8 cellular contexts compared by ENCODE assay signal in the genomic region with DNA sequence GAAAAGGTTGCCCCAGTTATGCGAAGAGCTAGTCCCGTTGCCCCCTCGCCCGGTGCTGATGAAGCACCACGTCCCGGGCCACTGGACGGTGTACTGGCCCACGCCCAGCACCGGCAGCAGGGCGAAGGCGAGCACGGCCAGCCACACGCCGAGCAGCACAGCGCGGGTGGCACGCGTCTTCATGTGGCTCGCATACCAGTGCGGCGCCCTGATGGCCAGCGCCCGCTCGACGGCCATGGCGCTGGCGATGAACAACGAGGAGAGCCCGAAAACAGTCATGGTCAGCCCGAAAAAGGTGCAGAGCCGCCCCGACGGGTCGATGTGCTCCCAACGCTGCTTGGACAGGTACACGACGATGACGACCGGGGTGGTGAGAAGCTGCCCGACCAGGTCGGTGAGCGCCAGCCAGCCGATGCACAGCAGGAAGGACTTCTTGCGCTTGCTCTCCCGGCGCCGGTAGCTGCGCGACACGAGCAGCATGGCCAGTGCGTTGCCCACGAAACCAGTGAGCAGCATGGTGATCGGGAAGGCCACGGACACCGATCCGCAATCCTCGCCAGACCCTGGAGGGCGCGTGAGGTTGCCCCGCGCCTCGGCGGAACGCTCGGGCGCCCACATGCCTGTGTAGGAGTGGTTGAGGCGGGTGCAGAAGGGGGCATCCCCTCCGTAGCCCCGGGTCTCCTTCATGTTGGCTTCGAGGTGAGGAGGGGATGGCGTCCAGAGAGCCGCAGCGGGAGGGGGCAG. TPM values are rescaled to one million over a fixed set of nuclear protein-coding genes. Genes with fewer than 3 reads are reported as not detected.
A peak's percentile ranks its signal among the peaks of the same experiment; 100 is the strongest.
DNase-seq lines count a peak whose midpoint lies in the region; ATAC-seq and TF ChIP-seq lines count a peak whose summit lies in the region.

No MANE protein-coding gene starts in this region.

- H3K4me1 Mint-ChIP-seq in activated naive CD4-positive, alpha-beta T cell treated with anti-CD3 and anti-CD28 coated beads, Interleukin-2, amount 50 U/mL, for 24 hours, result peaks cover 17% of the 10 kb centered on the region

- H3K4me3 ChIP-seq in GM12875 (ENCODE audit: low read depth, low read length) (peak overlapping the region; percentile 5), right cardiac atrium (ENCODE audit: low read length) (peak overlapping the region; percentile 43), retinal pigment epithelial cell (ENCODE audit: low read length) (peak overlapping the region; percentile 41)

- H3K27me3 ChIP-seq in right cardiac atrium (ENCODE audit: control insufficient read depth, insufficient read depth), result no peaks in the 10 kb centered on the region

- H3K27ac Mint-ChIP-seq in activated naive CD4-positive, alpha-beta T cell treated with anti-CD3 and anti-CD28 coated beads, Interleukin-2, amount 50 U/mL, for 24 hours, result no peak overlapping the region

- H3K27ac ChIP-seq in right cardiac atrium (ENCODE audit: low read length), result no peak overlapping the region

- no peaks in the 10 kb centered on the region for H3K9me3 Mint-ChIP-seq in activated naive CD4-positive, alpha-beta T cell treated with anti-CD3 and anti-CD28 coated beads, Interleukin-2, amount 50 U/mL, for 24 hours

- intact Hi-C loops in right cardiac atrium (cut with DNase I), result loop anchor here in 3 of 4 donors (5.0 kb wide), 2 partner anchors 360 to 520 kb away; no protein-coding TSS in a partner anchor

- H3K4me3 Mint-ChIP-seq in activated naive CD4-positive, alpha-beta T cell treated with anti-CD3 and anti-CD28 coated beads, Interleukin-2, amount 50 U/mL, for 24 hours, result peak overlapping the region; percentile 83

- H3K9me3 ChIP-seq in right cardiac atrium (ENCODE audit: control insufficient read depth, low read length), result no peaks in the 10 kb centered on the region

- TF ChIP-seq CTCF in GM12875 (IDR thresholded peaks at IDR 0.05; ENCODE audit: borderline replicate concordance, insufficient read depth, low read depth, low read length) (no peak), retinal pigment epithelial cell (conservative IDR thresholded peaks at IDR 0.05; ENCODE audit: low read depth, low read length) (no peak)

- peaks cover 31% of the 10 kb centered on the region for H3K27me3 Mint-ChIP-seq in activated naive CD4-positive, alpha-beta T cell treated with anti-CD3 and anti-CD28 coated beads, Interleukin-2, amount 50 U/mL, for 24 hours

- DNase-seq in right cardiac atrium (peak in 2 of 3 donors; percentile 50 to 68), retinal pigment epithelial cell (ENCODE audit: low read depth) (no peak), HuH-7.5 (ENCODE audit: low spot score) (no peak)

- WGBS in right cardiac atrium, result 3% methylated on average over 73 of the region's 73 CpGs

- ATAC-seq in HG02884 (IDR thresholded peaks at IDR 0.05; ENCODE audit: unreplicated experiment), result peak; percentile 24
- peak; percentile 60 to 64 for ATAC-seq in right cardiac atrium
- no peak for ATAC-seq in HG02623 (IDR thresholded peaks at IDR 0.05; ENCODE audit: unreplicated experiment)
- no peak for ATAC-seq in GM18517 (IDR thresholded peaks at IDR 0.05; ENCODE audit: unreplicated experiment)

- no peaks in the 10 kb centered on the region for H3K4me1 ChIP-seq in right cardiac atrium (ENCODE audit: control insufficient read depth, insufficient read depth, low read length)

- peaks cover 2% of the 10 kb centered on the region for H3K36me3 Mint-ChIP-seq in activated naive CD4-positive, alpha-beta T cell treated with anti-CD3 and anti-CD28 coated beads, Interleukin-2, amount 50 U/mL, for 24 hours

RNA-seq across cellular contexts. Expression of a gene that starts 0.6 kb away (rescaled TPM):
- 1 to 10 TPM in 3 of 4 donors, under 1 TPM in 1; 0.45 to 3.8 (median 1.5) TPM for total RNA-seq in right cardiac atrium
- 1.3 TPM for polyA plus RNA-seq in right cardiac atrium

RNA-seq across cellular contexts. Expression of a gene that starts 33.8 kb away (rescaled TPM):
- total RNA-seq in right cardiac atrium, result 10 to 100 TPM; 58.2 to 67.1 (median 59.9) TPM
- 45.9 TPM for polyA plus RNA-seq in right cardiac atrium

Comparison
In these comparisons a context has a peak if more than half of its experiments do, and no peak if none do; other contexts are left out.
1. ATAC-seq: peak in HG02884 (single experiment) and right cardiac atrium (2 of 2); none in HG02623 (single experiment) and GM18517 (single experiment).
2. DNase-seq: peak in right cardiac atrium (2 of 3); none in retinal pigment epithelial cell (single experiment) and HuH-7.5 (single experiment).
3. Peak in every context shown above with its lines, with median percentiles within 50 percentile points of each other: H3K4me3 ChIP-seq.